In the genomic region with DNA sequence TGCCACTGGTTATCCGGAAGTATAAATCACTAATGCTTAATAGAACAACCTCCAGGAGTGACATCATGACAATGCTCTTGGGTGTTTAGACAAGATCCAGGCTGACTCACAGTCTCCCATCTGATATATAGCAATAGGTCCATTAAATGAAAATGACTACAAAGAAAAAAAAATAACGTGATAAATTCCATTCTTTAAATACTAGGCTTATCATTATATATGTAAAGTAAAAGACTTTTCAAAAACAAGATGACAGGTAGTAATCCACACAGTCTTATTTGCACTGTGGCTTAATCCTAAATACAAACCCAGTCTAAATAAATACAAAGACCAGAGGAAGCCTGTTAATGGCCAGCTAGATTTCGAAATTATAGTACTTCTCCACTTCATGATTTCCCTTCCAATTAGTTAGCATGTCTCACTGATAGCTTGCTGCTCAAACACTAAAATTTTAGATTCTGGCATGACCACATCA, we compare ENCODE assay signal across 11 cellular contexts.
A peak's percentile ranks its signal among the peaks of the same experiment; 100 is the strongest.
DNase-seq lines count a peak whose midpoint lies in the region; ATAC-seq and TF ChIP-seq lines count a peak whose summit lies in the region.
"Had no signal": no experiment of that assay in that cellular context is flagged by ENCODE, and none has a peak within 500 bp of the region (broad histone marks: within the 10 kb centered on the region; RNA-seq: fewer than 3 reads in every experiment).

No MANE protein-coding gene starts in this region.

- H3K27ac ChIP-seq in right cardiac atrium (ENCODE audit: low read length): no peak overlapping the region
- H3K27ac ChIP-seq: BLaER1 had no signal

- H3K27me3 ChIP-seq in right cardiac atrium (ENCODE audit: control insufficient read depth, insufficient read depth): no peaks in the 10 kb centered on the region
- H3K27me3 ChIP-seq: BLaER1 had no signal

- no peak overlapping the region for H3K4me3 ChIP-seq in epithelial cell of esophagus (ENCODE audit: low read length)
- H3K4me3 ChIP-seq in right cardiac atrium (ENCODE audit: low read length): no peak overlapping the region
- H3K4me3 ChIP-seq: BLaER1 had no signal

- H3K4me1 ChIP-seq in right cardiac atrium (ENCODE audit: control insufficient read depth, insufficient read depth, low read length): no peaks in the 10 kb centered on the region
- H3K4me1 ChIP-seq: BLaER1 had no signal

- DNase-seq in NOMO-1 (lab: John Stamatoyannopoulos, UW; ENCODE audit: unreplicated experiment in 2 of 2): peak; percentile 3 to 27
- DNase-seq in NOMO-1 treated with dmso at 0.1 percent for 144 hours (lab: John Stamatoyannopoulos, UW; ENCODE audit: unreplicated experiment): no peak
- peak; percentile 36 for DNase-seq in NCI-H226
- peak; percentile 91 for DNase-seq in epithelial cell of esophagus (ENCODE audit: low read depth)
- DNase-seq in stromal cell of bone marrow (ENCODE audit: low read depth): peak; percentile 25
- DNase-seq in right cardiac atrium: no peak
- no peak for DNase-seq in GM19238 (ENCODE audit: insufficient read length, low spot score)
- DNase-seq in T-helper 9 cell: no peak
- DNase-seq: activated CD4-positive, alpha-beta memory T cell treated with anti-CD3 and anti-CD28 coated beads for 36 hours; RPMI8226 had no signal

- TF ChIP-seq CTCF in epithelial cell of esophagus (IDR thresholded peaks at IDR 0.05; ENCODE audit: insufficient read depth, low read depth, low read length, missing control alignments): no peak

- ATAC-seq in right cardiac atrium: no peak

- WGBS in right cardiac atrium: 57% methylated on average over 3 of the region's 3 CpGs

- intact Hi-C loops in right cardiac atrium (cut with DNase I): no loop called here

- H3K9me3 ChIP-seq in right cardiac atrium (ENCODE audit: control insufficient read depth, low read length): no peaks in the 10 kb centered on the region
- H3K9me3 ChIP-seq: BLaER1 had no signal

Comparison
In these comparisons a context has a peak if more than half of its experiments do, and no peak if none do; other contexts are left out.
1. DNase-seq: peak in NOMO-1 (2 of 2), NCI-H226 (single experiment), epithelial cell of esophagus (single experiment) and stromal cell of bone marrow (single experiment); none in NOMO-1 treated with dmso at 0.1 percent for 144 hours (single experiment), right cardiac atrium (0 of 3), GM19238 (single experiment) and T-helper 9 cell (single experiment).